Comparison of ENCODE assay signal across 1 cellular context in the genomic region with DNA sequence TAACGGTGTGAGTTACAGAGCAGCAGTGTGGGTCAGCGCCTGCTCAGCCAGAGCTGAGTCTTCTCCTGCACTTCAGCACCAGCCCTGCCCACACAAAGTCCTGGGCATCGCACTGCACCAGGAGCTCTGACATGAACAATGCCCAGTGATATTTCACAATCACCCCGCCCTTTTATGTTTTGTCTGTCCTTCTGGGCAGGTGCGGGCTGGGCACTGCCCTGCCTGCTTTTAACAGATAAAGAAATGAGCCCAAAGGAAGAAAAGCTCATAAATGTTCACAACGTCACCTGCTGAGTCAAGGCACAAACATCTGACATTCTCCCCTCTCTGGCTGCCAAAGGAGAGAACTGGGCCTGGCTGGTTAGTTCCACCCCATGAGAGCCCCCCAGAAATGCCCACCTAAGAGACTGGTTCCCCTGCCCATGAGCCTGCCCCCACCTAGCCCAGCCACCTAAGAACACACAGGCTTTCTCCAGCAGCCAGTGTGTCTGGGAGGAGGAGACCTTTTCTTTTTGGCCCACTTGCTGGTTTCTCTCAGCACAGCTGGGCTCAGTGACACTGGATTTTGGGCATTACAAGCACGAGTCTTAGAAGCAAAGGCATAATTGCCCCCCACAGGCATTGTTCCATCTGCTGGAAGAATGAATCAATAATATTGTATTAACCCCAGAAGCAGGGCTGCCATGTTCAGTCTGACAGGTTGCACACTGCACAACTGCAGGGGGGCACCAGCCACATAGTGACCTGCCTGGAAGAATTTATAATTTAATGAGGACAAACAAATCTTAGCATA.
TF ChIP-seq lines count a peak whose summit lies in the region.

No MANE protein-coding gene starts in this region.

TF ChIP-seq in HepG2, 621 proteins besides CTCF, POLR2A, EP300 and RAD21:
- TF ChIP-seq SRSF9 (IDR thresholded peaks at IDR 0.05; ENCODE audit: borderline replicate concordance, insufficient read depth, low read depth, low read length, poor library complexity, severe bottlenecking) (no peak), ZNF562 (CRISPR knock-in tag; IDR thresholded peaks at IDR 0.05; ENCODE audit: borderline replicate concordance) (no peak), MAFF (IDR thresholded peaks at IDR 0.05; ENCODE audit: low read depth, low read length) (no peak), ZNF124 (CRISPR knock-in tag; IDR thresholded peaks at IDR 0.05) (0 out of 2 replicates have a peak, but pooled peaks have one; percentile 11), CEBPG (CRISPR knock-in tag; IDR thresholded peaks at IDR 0.05) (peak; percentile 52; the same call in 1 of the 2 replicates), TFAP4 (IDR thresholded peaks at IDR 0.05; ENCODE audit: borderline replicate concordance, low read depth) (no peak), TAF15 (IDR thresholded peaks at IDR 0.05; ENCODE audit: low read depth, low read length, poor library complexity, severe bottlenecking) (no peak), HNRNPL (IDR thresholded peaks at IDR 0.05; ENCODE audit: low read depth, low read length) (peak; percentile 94), ZMYM3 (CRISPR knock-in tag; IDR thresholded peaks at IDR 0.05) (peak; percentile 78), NBN (conservative IDR thresholded peaks at IDR 0.05) (no peak), CEBPB (IDR thresholded peaks at IDR 0.05; ENCODE audit: borderline replicate concordance, low read depth, low read length) (peak; percentile 81), REPIN1 (CRISPR knock-in tag; IDR thresholded peaks at IDR 0.05; ENCODE audit: borderline replicate concordance, low read depth) (no peak), ZNF883 (CRISPR knock-in tag; IDR thresholded peaks at IDR 0.05; ENCODE audit: not compliant biosample characterization) (peak; percentile 52), SIN3A (IDR thresholded peaks at IDR 0.05; ENCODE audit: borderline replicate concordance, low read depth, low read length) (no peak), HOXA3 (CRISPR knock-in tag; IDR thresholded peaks at IDR 0.05) (no peak), ZBTB49 (CRISPR knock-in tag; IDR thresholded peaks at IDR 0.05; ENCODE audit: borderline replicate concordance) (no peak), ZBTB33 (CRISPR knock-in tag; IDR thresholded peaks at IDR 0.05) (peak; percentile 36; the same call in 1 of the 2 replicates), ARID4A (CRISPR knock-in tag; IDR thresholded peaks at IDR 0.05; ENCODE audit: borderline replicate concordance) (no peak), HNF1B (CRISPR knock-in tag; IDR thresholded peaks at IDR 0.05) (no peak), YEATS4 (CRISPR knock-in tag; IDR thresholded peaks at IDR 0.05; ENCODE audit: borderline replicate concordance) (no peak), SOX13 (IDR thresholded peaks at IDR 0.05) (no peak), SOX13 (CRISPR knock-in tag; conservative IDR thresholded peaks at IDR 0.05 in 1 of 2, IDR thresholded peaks at IDR 0.05 in 1 of 2) (peak in 1 of 2 experiments; percentile 58; a peak in 1 of 4 replicates), CENPX (CRISPR knock-in tag; IDR thresholded peaks at IDR 0.05) (no peak), XRCC5 (optimal IDR thresholded peaks at IDR 0.05; ENCODE audit: low read length) (peak; percentile 31)
- TF ChIP-seq, protein P1, sequence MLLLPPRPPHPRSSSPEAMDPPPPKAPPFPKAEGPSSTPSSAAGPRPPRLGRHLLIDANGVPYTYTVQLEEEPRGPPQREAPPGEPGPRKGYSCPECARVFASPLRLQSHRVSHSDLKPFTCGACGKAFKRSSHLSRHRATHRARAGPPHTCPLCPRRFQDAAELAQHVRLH (CRISPR knock-in tag; IDR thresholded peaks at IDR 0.05; ENCODE audit: borderline replicate concordance, low read depth), result no peak
- TF ChIP-seq, protein P2, sequence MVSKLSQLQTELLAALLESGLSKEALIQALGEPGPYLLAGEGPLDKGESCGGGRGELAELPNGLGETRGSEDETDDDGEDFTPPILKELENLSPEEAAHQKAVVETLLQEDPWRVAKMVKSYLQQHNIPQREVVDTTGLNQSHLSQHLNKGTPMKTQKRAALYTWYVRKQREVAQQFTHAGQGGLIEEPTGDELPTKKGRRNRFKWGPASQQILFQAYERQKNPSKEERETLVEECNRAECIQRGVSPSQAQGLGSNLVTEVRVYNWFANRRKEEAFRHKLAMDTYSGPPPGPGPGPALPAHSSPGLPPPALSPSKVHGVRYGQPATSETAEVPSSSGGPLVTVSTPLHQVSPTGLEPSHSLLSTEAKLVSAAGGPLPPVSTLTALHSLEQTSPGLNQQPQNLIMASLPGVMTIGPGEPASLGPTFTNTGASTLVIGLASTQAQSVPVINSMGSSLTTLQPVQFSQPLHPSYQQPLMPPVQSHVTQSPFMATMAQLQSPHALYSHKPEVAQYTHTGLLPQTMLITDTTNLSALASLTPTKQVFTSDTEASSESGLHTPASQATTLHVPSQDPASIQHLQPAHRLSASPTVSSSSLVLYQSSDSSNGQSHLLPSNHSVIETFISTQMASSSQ (IDR thresholded peaks at IDR 0.05; ENCODE audit: low read depth), result no peak
- TF ChIP-seq, protein P2 (CRISPR knock-in tag; IDR thresholded peaks at IDR 0.05; ENCODE audit: borderline replicate concordance), result no peak
- TF ChIP-seq, protein P3, sequence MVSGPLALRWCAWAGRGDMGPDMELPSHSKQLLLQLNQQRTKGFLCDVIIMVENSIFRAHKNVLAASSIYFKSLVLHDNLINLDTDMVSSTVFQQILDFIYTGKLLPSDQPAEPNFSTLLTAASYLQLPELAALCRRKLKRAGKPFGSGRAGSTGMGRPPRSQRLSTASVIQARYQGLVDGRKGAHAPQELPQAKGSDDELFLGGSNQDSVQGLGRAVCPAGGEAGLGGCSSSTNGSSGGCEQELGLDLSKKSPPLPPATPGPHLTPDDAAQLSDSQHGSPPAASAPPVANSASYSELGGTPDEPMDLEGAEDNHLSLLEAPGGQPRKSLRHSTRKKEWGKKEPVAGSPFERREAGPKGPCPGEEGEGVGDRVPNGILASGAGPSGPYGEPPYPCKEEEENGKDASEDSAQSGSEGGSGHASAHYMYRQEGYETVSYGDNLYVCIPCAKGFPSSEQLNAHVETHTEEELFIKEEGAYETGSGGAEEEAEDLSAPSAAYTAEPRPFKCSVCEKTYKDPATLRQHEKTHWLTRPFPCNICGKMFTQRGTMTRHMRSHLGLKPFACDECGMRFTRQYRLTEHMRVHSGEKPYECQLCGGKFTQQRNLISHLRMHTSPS (CRISPR knock-in tag; IDR thresholded peaks at IDR 0.05; ENCODE audit: low read depth), result peak; percentile 93
